ENCODE assay signal across 1 cellular context in genomic region chr7:70569335-70569819, GRCh38.
TF ChIP-seq lines count a peak whose summit lies in the region.

No MANE protein-coding gene starts in this region.

TF ChIP-seq in liver, 16 proteins besides CTCF, POLR2A, EP300 and RAD21 (continued from another document):
- TF ChIP-seq REST (IDR thresholded peaks at IDR 0.05) (no peak), MAX (IDR thresholded peaks at IDR 0.05) (no peak), ATF3 (IDR thresholded peaks at IDR 0.05) (no peak), YY1 (IDR thresholded peaks at IDR 0.05) (no peak), FOXA1 (IDR thresholded peaks at IDR 0.05) (no peak), JUND (IDR thresholded peaks at IDR 0.05) (no peak)
TF ChIP-seq in liver: peak in this region for 0.
